In genomic region chr7:57876-58275, GRCh38 we compare ENCODE assay signal across 17 cellular contexts.
"Had no signal": no experiment of that assay in that cellular context is flagged by ENCODE, and none has a peak within 500 bp of the region (broad histone marks: within the 10 kb centered on the region; RNA-seq: fewer than 3 reads in every experiment).

No MANE protein-coding gene starts in this region.

- H3K27ac ChIP-seq: cardiac muscle cell, colonic mucosa, neural progenitor cell, skin epidermis had no signal

- H3K9me3 ChIP-seq: colonic mucosa had no signal

- DNase-seq: activated B cell treated with CpG ODN at 0.5 μM for 24 hours; activated CD4-positive, alpha-beta T cell treated with anti-CD3 and anti-CD28 coated beads for 48 hours; activated CD8-positive, alpha-beta T cell treated with anti-CD3 and anti-CD28 coated beads for 36 hours; activated gamma-delta T cell; activated T-cell treated with anti-CD3 and anti-CD28 coated beads, Interleukin-2, amount 50 U/mL, for 72 hours; colonic mucosa; hypothalamus; naive B cell; retina; stimulated activated CD4-positive, alpha-beta T cell treated with anti-CD3 and anti-CD28 coated beads, Interleukin-4, amount 100 ng/mL, for 4 hours; stimulated activated CD8-positive, alpha-beta memory T cell treated with anti-CD3 and anti-CD28 coated beads, Interleukin-4, amount 100 ng/mL, for 48 hours; SW 1271 had no signal

- H3K4me3 ChIP-seq: cardiac muscle cell, colonic mucosa, lung, neural progenitor cell, skin epidermis had no signal

- ATAC-seq: activated CD8-positive, alpha-beta T cell treated with anti-CD3 and anti-CD28 coated beads for 36 hours; activated naive CD4-positive, alpha-beta T cell treated with anti-CD3 and anti-CD28 coated beads, Interleukin-2, amount 50 U/mL, for 72 hours; activated T-cell treated with anti-CD3 and anti-CD28 coated beads, Interleukin-2, amount 50 U/mL, for 72 hours had no signal

- H3K4me1 ChIP-seq: colonic mucosa, neural progenitor cell had no signal

- H2AFZ ChIP-seq: neural progenitor cell had no signal

- H3K36me3 ChIP-seq: cardiac muscle cell, colonic mucosa, neural progenitor cell had no signal

- H3K4me2 ChIP-seq: neural progenitor cell had no signal
